ENCODE assay signal across 8 cellular contexts in genomic region chr18:25351280-25351772, GRCh38. TPM values are rescaled to one million over a fixed set of nuclear protein-coding genes. Genes with fewer than 3 reads are reported as not detected.
DNase-seq lines count a peak whose midpoint lies in the region; ATAC-seq, FAIRE-seq and TF ChIP-seq lines count a peak whose summit lies in the region.

No MANE protein-coding gene starts in this region.

- TF ChIP-seq CTCF in A549 (IDR thresholded peaks at IDR 0.05) (no peak), IMR-90 (conservative IDR thresholded peaks at IDR 0.05; ENCODE audit: low read depth, low read length) (no peak), mammary epithelial cell (conservative IDR thresholded peaks at IDR 0.05 in 1 of 2, IDR thresholded peaks at IDR 0.05 in 1 of 2; ENCODE audit: extremely low read depth in 1 of 2, insufficient read depth in 1 of 2, low read depth in 1 of 2, low read length in 2 of 2) (no peak), mesothelial cell of epicardium (IDR thresholded peaks at IDR 0.05; ENCODE audit: unreplicated experiment) (no peak)

- H4K91ac ChIP-seq in IMR-90 (ENCODE audit: insufficient read depth, low read depth, low read length), result peak overlapping the region; percentile 20; the same call in 1 of the 2 replicates

- H3K4me2 ChIP-seq in A549 (peak overlapping the region; percentile 97), IMR-90 (ENCODE audit: low read depth, low read length) (peak overlapping the region; percentile 88), mammary epithelial cell (ENCODE audit: insufficient read depth, low read depth, low read length) (peak overlapping the region; percentile 96)

- H3K27me3 ChIP-seq in IMR-90 (ENCODE audit: control insufficient read depth, insufficient read depth, low read length) (no peaks in the 10 kb centered on the region), mammary epithelial cell (ENCODE audit: insufficient read depth, low read length) (peaks cover 53% of the 10 kb centered on the region)

- no peak for FAIRE-seq in A549 (lab: Jason Lieb, UNC)

- peak overlapping the region; percentile 88 for H2BK5ac ChIP-seq in IMR-90 (ENCODE audit: low read depth, low read length, poor library complexity, severe bottlenecking)

- no peaks in the 10 kb centered on the region for H3K36me3 ChIP-seq in IMR-90 (ENCODE audit: control insufficient read depth, insufficient read depth, low read length)
- H3K36me3 ChIP-seq in mammary epithelial cell (ENCODE audit: insufficient read depth, low read length), result no peaks in the 10 kb centered on the region

- POLR2A ChIA-PET in A549 (lab: Yijun Ruan, JAX) (no interaction called here), IMR-90 (lab: Charles Lee; ENCODE audit: unreplicated experiment) (interaction anchor here (0.5 to 0.7 kb wide), 5 partner anchors 34 to 746 kb away, joined by 3 to 14 read pairs (median 4); no protein-coding TSS in a partner anchor)

- peak overlapping the region; percentile 89 for H3K4ac ChIP-seq in IMR-90 (ENCODE audit: low read depth, low read length)

- peak overlapping the region; percentile 98 for H3K4me3 Mint-ChIP-seq in mesothelial cell of epicardium

- peak overlapping the region; percentile 93 for H3K18ac ChIP-seq in IMR-90 (ENCODE audit: low read depth, low read length)

- H3K27me3 Mint-ChIP-seq in mesothelial cell of epicardium (ENCODE audit: low read depth), result peaks cover 20% of the 10 kb centered on the region

- H3K4me1 ChIP-seq in A549 (peaks cover 16% of the 10 kb centered on the region; the same call in 2 of the 3 replicates), IMR-90 (ENCODE audit: control insufficient read depth, insufficient read depth, low read length) (0 out of 2 replicates have a peak, but pooled peaks cover 2% of the 10 kb centered on the region), mammary epithelial cell (ENCODE audit: insufficient read depth, low read length) (peaks cover 16% of the 10 kb centered on the region)

- peak overlapping the region; percentile 56 for H2AK9ac ChIP-seq in IMR-90 (replicated peaks; ENCODE audit: low read depth, low read length, poor library complexity)

- H3K79me1 ChIP-seq in IMR-90 (ENCODE audit: low read depth in 1 of 2, low read length in 2 of 2), result peaks cover 15% of the 10 kb centered on the region in 2 experiments

- BruUV-seq in IMR-90 (replicated peaks; lab: Mats Ljungman, UMichigan) (no TSS peak), mammary epithelial cell (replicated peaks; lab: Mats Ljungman, UMichigan) (no TSS peak)

- peak overlapping the region; percentile 77 for H4K5ac ChIP-seq in IMR-90 (ENCODE audit: low read depth, low read length)

- H3K79me2 ChIP-seq in mammary epithelial cell (ENCODE audit: insufficient read depth, low read length), result no peaks in the 10 kb centered on the region

- peak overlapping the region; percentile 90 for H2AFZ ChIP-seq in IMR-90 (replicated peaks; ENCODE audit: low read length, poor library complexity)
- peak overlapping the region; percentile 85 for H2AFZ ChIP-seq in mammary epithelial cell (ENCODE audit: low read depth, low read length)

- peak overlapping the region; percentile 95 for H3K9ac ChIP-seq in IMR-90 (ENCODE audit: low read depth, low read length)
- no peak overlapping the region for H3K9ac ChIP-seq in mammary epithelial cell (ENCODE audit: insufficient read depth, low read length)

- no peak for TF ChIP-seq EP300 in A549 (IDR thresholded peaks at IDR 0.05)

- dilution Hi-C loops in IMR-90 (cut with HindIII; ENCODE audit: low sequenced_read_pairs, unreplicated experiment) (no loop called here), mammary epithelial cell (cut with HindIII; ENCODE audit: low sequenced_read_pairs) (no loop called here)

- no peak overlapping the region for H2BK15ac ChIP-seq in IMR-90 (ENCODE audit: low read depth, low read length)

- ATAC-seq in A549, result no peak
- no peak for ATAC-seq in IMR-90 (ENCODE audit: low read depth)
- ATAC-seq in HG03432 (IDR thresholded peaks at IDR 0.05; ENCODE audit: unreplicated experiment), result no peak
- no peak for ATAC-seq in HG03039 (IDR thresholded peaks at IDR 0.05; ENCODE audit: unreplicated experiment)

- no peak overlapping the region for H3K27ac ChIP-seq in A549
- peak overlapping the region; percentile 99 for H3K27ac ChIP-seq in IMR-90 (ENCODE audit: insufficient read depth, low read length)
- H3K27ac ChIP-seq in mammary epithelial cell (ENCODE audit: insufficient read depth, low read depth, low read length), result no peak overlapping the region

- H3K36me3 Mint-ChIP-seq in mesothelial cell of epicardium, result no peaks in the 10 kb centered on the region

- TF ChIP-seq POLR2A in A549 (IDR thresholded peaks at IDR 0.05; ENCODE audit: low read length) (no peak), IMR-90 (IDR thresholded peaks at IDR 0.05; ENCODE audit: low read depth, low read length) (no peak)

- no peaks in the 10 kb centered on the region for H3K9me3 Mint-ChIP-seq in mesothelial cell of epicardium

- H3K4me1 Mint-ChIP-seq in mesothelial cell of epicardium, result peaks cover 24% of the 10 kb centered on the region

- peak overlapping the region; percentile 49 for H3K4me3 ChIP-seq in A549
- peak overlapping the region; percentile 97 for H3K4me3 ChIP-seq in IMR-90 (ENCODE audit: insufficient read depth, low read depth, low read length)
- H3K4me3 ChIP-seq in mammary epithelial cell (replicated peaks in 1 of 3; ENCODE audit: insufficient read depth in 1 of 3, low read depth in 2 of 3, low read length in 3 of 3), result peak overlapping the region; percentile 48 to 64 (median 56)

- H3K9me3 ChIP-seq in A549 (no peaks in the 10 kb centered on the region), IMR-90 (ENCODE audit: control insufficient read depth, insufficient read depth, low read length) (no peaks in the 10 kb centered on the region), mammary epithelial cell (replicated peaks; ENCODE audit: insufficient read depth, low read length) (no peaks in the 10 kb centered on the region)

- H2AK5ac ChIP-seq in IMR-90 (ENCODE audit: low read depth, low read length), result peak overlapping the region; percentile 81; the same call in 1 of the 2 replicates

- in situ Hi-C loops in IMR-90 (cut with MboI; ENCODE audit: low sequenced_read_pairs) (loop anchor here (10.0 to 25.0 kb wide), 2 partner anchors 477 to 486 kb away; no protein-coding TSS in a partner anchor), mammary epithelial cell (cut with MboI; ENCODE audit: low sequenced_read_pairs in 2 of 2) (no loop called here)

- H3K9me1 ChIP-seq in IMR-90 (ENCODE audit: insufficient read depth, low read length), result no peaks in the 10 kb centered on the region

- H4K8ac ChIP-seq in IMR-90 (ENCODE audit: low read depth in 2 of 2, low read length in 2 of 2), result peak overlapping the region; percentile 87 to 91; a peak in 2 of 4 replicates

- H2BK20ac ChIP-seq in IMR-90 (ENCODE audit: low read depth, low read length), result no peak overlapping the region

- peak overlapping the region; percentile 85 for H2BK120ac ChIP-seq in IMR-90 (ENCODE audit: low read depth, low read length)

- peak overlapping the region; percentile 95 for H3K27ac Mint-ChIP-seq in mesothelial cell of epicardium

- CTCF ChIA-PET in A549 (lab: Yijun Ruan, JAX), result no interaction called here
- CTCF ChIA-PET in IMR-90 (lab: Yijun Ruan, JAX), result interaction anchor here (0.6 kb wide), 2 partner anchors 20 to 176 kb away, joined by 3 read pairs; no protein-coding TSS in a partner anchor
- CTCF ChIA-PET in mammary epithelial cell (lab: Charles Lee; ENCODE audit: low non-redundant PET), result interaction anchor here (0.6 kb wide), 1 partner anchor 152 kb away, joined by 3 read pairs; no protein-coding TSS in a partner anchor

- DNase-seq in A549 (ENCODE audit: low read depth in 1 of 2, low spot score in 1 of 2) (no peak), IMR-90 (peak; percentile 1), mammary epithelial cell (no peak), mesothelial cell of epicardium (ENCODE audit: low spot score in 2 of 2, unreplicated experiment in 2 of 2) (no peak), HCEC 1CT (no peak), kidney glomerular epithelial cell (lab: John Stamatoyannopoulos, UW) (no peak)

- H3K14ac ChIP-seq in IMR-90 (replicated peaks; ENCODE audit: low read depth, low read length), result peak overlapping the region; percentile 98

- peak overlapping the region; percentile 93 for H3K23ac ChIP-seq in IMR-90 (ENCODE audit: low read depth, low read length)

- TF ChIP-seq RAD21 in A549 (conservative IDR thresholded peaks at IDR 0.05 in 1 of 2, IDR thresholded peaks at IDR 0.05 in 1 of 2), result no peak
- no peak for TF ChIP-seq RAD21 in IMR-90 (IDR thresholded peaks at IDR 0.05; ENCODE audit: low read length)

- H3K56ac ChIP-seq in IMR-90 (ENCODE audit: extremely low read depth, insufficient read depth, low read length), result peak overlapping the region; percentile 96

- intact Hi-C loops in IMR-90 (cut with micrococcal nuclease), result loop anchor here (2.0 to 10.0 kb wide), 7 partner anchors 111 to 747 kb away; no protein-coding TSS in a partner anchor
- intact Hi-C loops in mammary epithelial cell (cut with micrococcal nuclease), result loop anchor here (5.0 kb wide), 1 partner anchor 49 kb away; no protein-coding TSS in a partner anchor

- H4K20me1 ChIP-seq in IMR-90 (ENCODE audit: insufficient read depth, low read length), result no peaks in the 10 kb centered on the region
- H4K20me1 ChIP-seq in mammary epithelial cell (ENCODE audit: insufficient read depth, low read length), result no peaks in the 10 kb centered on the region

- WGBS in A549 (ENCODE audit: missing lambda C conversion rate), result 2% methylated on average over 20 of the region's 20 CpGs
- WGBS in IMR-90 (ENCODE audit: extremely low coverage in 2 of 2, insufficient read length in 1 of 2), 2 experiments, result no CpG with 5 or more reads among the region's 20 CpGs
- whole genome bisulfite sequencing in mammary epithelial cell (ENCODE audit: low coverage, missing lambda C conversion rate), result 0% methylated on average over 7 of the region's 20 CpGs

TF ChIP-seq in A549, 52 proteins besides CTCF, POLR2A, EP300 and RAD21 (continues in another document):
- TF ChIP-seq HDAC2 (IDR thresholded peaks at IDR 0.05), result no peak
- no peak for TF ChIP-seq MYC (IDR thresholded peaks at IDR 0.05; ENCODE audit: borderline replicate concordance, low read length)

TF ChIP-seq in IMR-90, 13 proteins besides CTCF, POLR2A, EP300 and RAD21:
- peak; percentile 20; the same call in 1 of the 2 replicates for TF ChIP-seq MXI1 (IDR thresholded peaks at IDR 0.05; ENCODE audit: borderline replicate concordance, low read depth, low read length)
- no peak for TF ChIP-seq FOS (IDR thresholded peaks at IDR 0.05; ENCODE audit: low read depth, low read length)

RNA-seq across cellular contexts. Expression of gene ZNF521, which starts 0.6 kb away (rescaled TPM):
- polyA plus RNA-seq in A549 (2011; rRNA removed) (not detected in 2 replicates), A549 (2017; fragmentation: RNase III; extraction: RNeasy Plus Mini Kit Qiagen cat#74134 plus additional on column Dnase treatment) (not detected in 3 replicates), IMR-90 (2012; rRNA removed) (21.5 and 30.2 TPM in 2 replicates), mammary epithelial cell (0.15 TPM)
- not detected in 2 replicates for polyA plus RNA-seq in A549 (2012; cell fraction: cytosol; rRNA removed)
- polyA plus RNA-seq in A549 (2012; cell fraction: nucleus; rRNA removed), result 0.05 TPM in 1 of 2 replicates, not detected in the other
- polyA minus RNA-seq in A549 (2011; rRNA and poly(A)+ RNA removed), result not detected in 2 replicates
- total RNA-seq in IMR-90 (2012; rRNA removed) (44.7 and 59.3 TPM in 2 replicates), mammary epithelial cell (10 to 100 TPM in 1 of 2 donors, not detected in 1; 18.0 TPM), mesothelial cell of epicardium (50.5 to 54.1 TPM (median 51.4 TPM) in 3 replicates)
- polyA plus RNA-seq in IMR-90 (2012; cell fraction: cytosol; rRNA removed), result 18.6 and 25.8 TPM in 2 replicates
- polyA plus RNA-seq in IMR-90 (2012; cell fraction: nucleus; rRNA removed; ENCODE audit: low replicate concordance), result 17.7 and 26.3 TPM in 2 replicates
- polyA minus RNA-seq in mammary epithelial cell, result not detected
